In genomic region chr1:198607714-198608113, GRCh38 we compare ENCODE assay signal across 19 cellular contexts. TPM values are rescaled to one million over a fixed set of nuclear protein-coding genes. Genes with fewer than 3 reads are reported as not detected.
DNase-seq lines count a peak whose midpoint lies in the region; ATAC-seq and TF ChIP-seq lines count a peak whose summit lies in the region.
"Had no signal": no experiment of that assay in that cellular context is flagged by ENCODE, and none has a peak within 500 bp of the region (broad histone marks: within the 10 kb centered on the region; RNA-seq: fewer than 3 reads in every experiment).

No MANE protein-coding gene starts in this region.

- CTCF ChIA-PET in SK-N-SH (lab: Yijun Ruan, JAX), result interaction anchor here (0.9 kb wide), 1 partner anchor 16 kb away, joined by 3 read pairs; no protein-coding TSS in a partner anchor
- CTCF ChIA-PET in RWPE1 (lab: Yijun Ruan, JAX), result interaction anchor here (0.7 kb wide), 3 partner anchors 32 to 1018 kb away, joined by 3 to 4 read pairs (median 4); no protein-coding TSS in a partner anchor

- no peak for DNase-seq in SK-N-SH
- peak; percentile 8 for DNase-seq in HT1080 (ENCODE audit: low read depth)
- peak; percentile 65 for DNase-seq in RWPE1 (ENCODE audit: low spot score)
- DNase-seq in glomerular visceral epithelial cell (ENCODE audit: extremely low spot score), result peak; percentile 8
- no peak for DNase-seq in testis
- no peak for DNase-seq in CD1c-positive myeloid dendritic cell (ENCODE audit: extremely low spot score)
- DNase-seq: GDM1, MG63, NCI-H1694, NCI-H2029 treated with DMSO at 0.1 percent for 48 hours, NCI-H446 treated with DMSO at 0.1 percent for 48 hours, NCI-H82, RPMI8226, SHP77 treated with DMSO at 0.1 percent for 48 hours had no signal

- H3K4me3 ChIP-seq in SK-N-SH (ENCODE audit: low read depth in 2 of 2, low read length in 1 of 2) (no peak overlapping the region), testis (no peak overlapping the region)
- H3K4me3 ChIP-seq: MG63 had no signal

- POLR2A ChIA-PET in SK-N-SH (lab: Yijun Ruan, JAX), result no interaction called here
- POLR2A ChIA-PET in RWPE1 (lab: Yijun Ruan, JAX; ENCODE audit: low non-redundant PET), result no interaction called here

- H3K36me3 ChIP-seq in SK-N-SH (replicated peaks in 1 of 2; ENCODE audit: control insufficient read depth in 1 of 2, insufficient read depth in 2 of 2, low read length in 1 of 2) (no peaks in the 10 kb centered on the region), testis (ENCODE audit: low read depth, missing control alignments) (no peaks in the 10 kb centered on the region)
- H3K36me3 ChIP-seq: MG63 had no signal

- intact Hi-C loops in testis (cut with DNase I; ENCODE audit: low total_unique reads), result no loop called here

- TF ChIP-seq POLR2A in testis (IDR thresholded peaks at IDR 0.05), result no peak

- no peak for TF ChIP-seq EP300 in SK-N-SH (IDR thresholded peaks at IDR 0.05; ENCODE audit: borderline replicate concordance in 1 of 2, low read depth in 1 of 2, low read length in 1 of 2)

- no peak for TF ChIP-seq CTCF in SK-N-SH (IDR thresholded peaks at IDR 0.05)
- TF ChIP-seq CTCF in RWPE1 (conservative IDR thresholded peaks at IDR 0.05; ENCODE audit: low read depth), result no peak
- no peak for TF ChIP-seq CTCF in testis (IDR thresholded peaks at IDR 0.05)

- H3F3A ChIP-seq in SK-N-SH (replicated peaks; ENCODE audit: insufficient read depth), result no peaks in the 10 kb centered on the region

- H3K27me3 ChIP-seq in SK-N-SH (ENCODE audit: insufficient read depth) (no peaks in the 10 kb centered on the region), testis (no peaks in the 10 kb centered on the region)
- H3K27me3 ChIP-seq: MG63 had no signal

- no peak overlapping the region for H2AFZ ChIP-seq in SK-N-SH (ENCODE audit: low read depth)

- TF ChIP-seq RAD21 in SK-N-SH (IDR thresholded peaks at IDR 0.05; ENCODE audit: low read length), result no peak

- no peaks in the 10 kb centered on the region for H3K79me2 ChIP-seq in SK-N-SH (ENCODE audit: insufficient read depth)

- H4K20me1 ChIP-seq in SK-N-SH (ENCODE audit: insufficient read depth), result no peaks in the 10 kb centered on the region

- H3K9me3 ChIP-seq in SK-N-SH, result no peaks in the 10 kb centered on the region
- no peaks in the 10 kb centered on the region for H3K9me3 ChIP-seq in testis
- H3K9me3 ChIP-seq: MG63 had no signal

- H3K4me1 ChIP-seq in SK-N-SH (ENCODE audit: control insufficient read depth in 1 of 2, insufficient read depth in 2 of 2, low read depth in 1 of 2, low read length in 1 of 2) (peaks cover 0 to 13% of the 10 kb centered on the region in 2 experiments; a peak in 2 of 4 replicates), testis (no peaks in the 10 kb centered on the region)

- no peak overlapping the region for H3K27ac ChIP-seq in SK-N-SH (ENCODE audit: low read depth in 2 of 2, low read length in 1 of 2)
- no peak overlapping the region for H3K27ac ChIP-seq in RWPE1
- H3K27ac ChIP-seq in testis, result no peak overlapping the region
- H3K27ac ChIP-seq: 22Rv1, C4-2B had no signal

- WGBS in SK-N-SH (ENCODE audit: low lambda C conversion rate), result 87% methylated on average over 2 of the region's 2 CpGs
- 86 to 89% methylated on average over 2 of the region's 2 CpGs for WGBS in testis, 2 donors

- ATAC-seq in SK-N-SH treated with all-trans-retinoic acid at 6 μM for 48 hours (no peak), HG02763 (IDR thresholded peaks at IDR 0.05; ENCODE audit: unreplicated experiment) (no peak)

- H3K9ac ChIP-seq in SK-N-SH, result no peak overlapping the region

- no peak overlapping the region for H3K4me2 ChIP-seq in SK-N-SH

- H3K9me2 ChIP-seq in SK-N-SH, result no peaks in the 10 kb centered on the region

TF ChIP-seq in SK-N-SH, 30 proteins besides CTCF, POLR2A, EP300 and RAD21:
- no peak for TF ChIP-seq EZH2phosphoT487 (IDR thresholded peaks at IDR 0.05; ENCODE audit: borderline replicate concordance, low read depth)
- peak; percentile 7; the same call in 1 of the 2 replicates for TF ChIP-seq FOSL2 (IDR thresholded peaks at IDR 0.05; ENCODE audit: borderline replicate concordance, low read depth)

TF ChIP-seq in SK-N-SH treated with all-trans-retinoic acid at 6 μM for 48 hours, 23 proteins besides CTCF, POLR2A, EP300 and RAD21 (continues in another document):
- no peak for TF ChIP-seq OSR1 (CRISPR knock-in tag; IDR thresholded peaks at IDR 0.05)
- no peak for TF ChIP-seq GLIS3 (CRISPR knock-in tag; IDR thresholded peaks at IDR 0.05)
- TF ChIP-seq TOX (CRISPR knock-in tag; IDR thresholded peaks at IDR 0.05; ENCODE audit: borderline replicate concordance), result no peak
- TF ChIP-seq ZFP30 (CRISPR knock-in tag; IDR thresholded peaks at IDR 0.05), result no peak
- TF ChIP-seq PATZ1 (CRISPR knock-in tag; IDR thresholded peaks at IDR 0.05; ENCODE audit: borderline replicate concordance), result no peak
- no peak for TF ChIP-seq ZC3H10 (CRISPR knock-in tag; IDR thresholded peaks at IDR 0.05)
- no peak for TF ChIP-seq CSDC2 (CRISPR knock-in tag; IDR thresholded peaks at IDR 0.05)
- TF ChIP-seq ZNF565 (CRISPR knock-in tag; conservative IDR thresholded peaks at IDR 0.05; ENCODE audit: low read depth), result no peak
- TF ChIP-seq SNAI2 (CRISPR knock-in tag; IDR thresholded peaks at IDR 0.05), result no peak
- TF ChIP-seq, protein P1, sequence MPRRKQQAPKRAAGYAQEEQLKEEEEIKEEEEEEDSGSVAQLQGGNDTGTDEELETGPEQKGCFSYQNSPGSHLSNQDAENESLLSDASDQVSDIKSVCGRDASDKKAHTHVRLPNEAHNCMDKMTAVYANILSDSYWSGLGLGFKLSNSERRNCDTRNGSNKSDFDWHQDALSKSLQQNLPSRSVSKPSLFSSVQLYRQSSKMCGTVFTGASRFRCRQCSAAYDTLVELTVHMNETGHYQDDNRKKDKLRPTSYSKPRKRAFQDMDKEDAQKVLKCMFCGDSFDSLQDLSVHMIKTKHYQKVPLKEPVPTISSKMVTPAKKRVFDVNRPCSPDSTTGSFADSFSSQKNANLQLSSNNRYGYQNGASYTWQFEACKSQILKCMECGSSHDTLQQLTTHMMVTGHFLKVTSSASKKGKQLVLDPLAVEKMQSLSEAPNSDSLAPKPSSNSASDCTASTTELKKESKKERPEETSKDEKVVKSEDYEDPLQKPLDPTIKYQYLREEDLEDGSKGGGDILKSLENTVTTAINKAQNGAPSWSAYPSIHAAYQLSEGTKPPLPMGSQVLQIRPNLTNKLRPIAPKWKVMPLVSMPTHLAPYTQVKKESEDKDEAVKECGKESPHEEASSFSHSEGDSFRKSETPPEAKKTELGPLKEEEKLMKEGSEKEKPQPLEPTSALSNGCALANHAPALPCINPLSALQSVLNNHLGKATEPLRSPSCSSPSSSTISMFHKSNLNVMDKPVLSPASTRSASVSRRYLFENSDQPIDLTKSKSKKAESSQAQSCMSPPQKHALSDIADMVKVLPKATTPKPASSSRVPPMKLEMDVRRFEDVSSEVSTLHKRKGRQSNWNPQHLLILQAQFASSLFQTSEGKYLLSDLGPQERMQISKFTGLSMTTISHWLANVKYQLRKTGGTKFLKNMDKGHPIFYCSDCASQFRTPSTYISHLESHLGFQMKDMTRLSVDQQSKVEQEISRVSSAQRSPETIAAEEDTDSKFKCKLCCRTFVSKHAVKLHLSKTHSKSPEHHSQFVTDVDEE (CRISPR knock-in tag; IDR thresholded peaks at IDR 0.05), result no peak
- no peak for TF ChIP-seq ISL1 (CRISPR knock-in tag; IDR thresholded peaks at IDR 0.05)
- TF ChIP-seq ARNTL (CRISPR knock-in tag; IDR thresholded peaks at IDR 0.05; ENCODE audit: borderline replicate concordance, low read depth), result no peak
- no peak for TF ChIP-seq ZNF70 (CRISPR knock-in tag; IDR thresholded peaks at IDR 0.05)
- no peak for TF ChIP-seq RARB (CRISPR knock-in tag; IDR thresholded peaks at IDR 0.05)
- no peak for TF ChIP-seq ESRRG (CRISPR knock-in tag; IDR thresholded peaks at IDR 0.05)
- TF ChIP-seq, protein P2, sequence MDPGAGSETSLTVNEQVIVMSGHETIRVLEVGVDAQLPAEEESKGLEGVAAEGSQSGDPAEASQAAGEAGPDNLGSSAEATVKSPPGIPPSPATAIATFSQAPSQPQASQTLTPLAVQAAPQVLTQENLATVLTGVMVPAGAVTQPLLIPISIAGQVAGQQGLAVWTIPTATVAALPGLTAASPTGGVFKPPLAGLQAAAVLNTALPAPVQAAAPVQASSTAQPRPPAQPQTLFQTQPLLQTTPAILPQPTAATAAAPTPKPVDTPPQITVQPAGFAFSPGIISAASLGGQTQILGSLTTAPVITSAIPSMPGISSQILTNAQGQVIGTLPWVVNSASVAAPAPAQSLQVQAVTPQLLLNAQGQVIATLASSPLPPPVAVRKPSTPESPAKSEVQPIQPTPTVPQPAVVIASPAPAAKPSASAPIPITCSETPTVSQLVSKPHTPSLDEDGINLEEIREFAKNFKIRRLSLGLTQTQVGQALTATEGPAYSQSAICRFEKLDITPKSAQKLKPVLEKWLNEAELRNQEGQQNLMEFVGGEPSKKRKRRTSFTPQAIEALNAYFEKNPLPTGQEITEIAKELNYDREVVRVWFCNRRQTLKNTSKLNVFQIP (CRISPR knock-in tag; IDR thresholded peaks at IDR 0.05; ENCODE audit: borderline replicate concordance, low read depth), result no peak
- no peak for TF ChIP-seq BACH2 (CRISPR knock-in tag; IDR thresholded peaks at IDR 0.05; ENCODE audit: borderline replicate concordance)
- TF ChIP-seq ZNF8 (CRISPR knock-in tag; IDR thresholded peaks at IDR 0.05), result no peak

RNA-seq across cellular contexts. Expression of gene PTPRC, which starts 31.1 kb away (rescaled TPM):
- polyA plus RNA-seq in SK-N-SH (2012; rRNA removed) (0.03 and 0.11 TPM in 2 replicates), testis (ENCODE audit: insufficient read depth, low read depth, low replicate concordance) (10.8 TPM)
- polyA plus RNA-seq in SK-N-SH (2012; cell fraction: cytosol; rRNA removed), result 0.05 and 0.06 TPM in 2 replicates
- 0.10 TPM in 1 of 2 replicates, not detected in the other for polyA plus RNA-seq in SK-N-SH (2012; cell fraction: nucleus; rRNA removed)
- 0.16 and 0.23 TPM in 2 replicates for total RNA-seq in HT1080 (2014; rRNA removed; shearing (Covaris generic))
- 0.02 TPM in 1 of 2 replicates, not detected in the other for polyA plus RNA-seq in HT1080 (2015; cell fraction: cytosol; rRNA removed)
- 0.12 TPM in 1 of 2 replicates, not detected in the other for polyA plus RNA-seq in HT1080 (2015; cell fraction: nucleus; rRNA removed)
- 1 to 10 TPM; 5.1 to 9.7 TPM for total RNA-seq in testis
- total RNA-seq: Daoy had no signal

Comparison
In these comparisons a context has a peak if more than half of its experiments do, and no peak if none do; other contexts are left out.
1. DNase-seq: peak in HT1080 (single experiment), RWPE1 (single experiment) and glomerular visceral epithelial cell (single experiment); none in SK-N-SH (single experiment), testis (single experiment) and CD1c-positive myeloid dendritic cell (single experiment).